30 cellular contexts compared by ENCODE assay signal in the genomic region with DNA sequence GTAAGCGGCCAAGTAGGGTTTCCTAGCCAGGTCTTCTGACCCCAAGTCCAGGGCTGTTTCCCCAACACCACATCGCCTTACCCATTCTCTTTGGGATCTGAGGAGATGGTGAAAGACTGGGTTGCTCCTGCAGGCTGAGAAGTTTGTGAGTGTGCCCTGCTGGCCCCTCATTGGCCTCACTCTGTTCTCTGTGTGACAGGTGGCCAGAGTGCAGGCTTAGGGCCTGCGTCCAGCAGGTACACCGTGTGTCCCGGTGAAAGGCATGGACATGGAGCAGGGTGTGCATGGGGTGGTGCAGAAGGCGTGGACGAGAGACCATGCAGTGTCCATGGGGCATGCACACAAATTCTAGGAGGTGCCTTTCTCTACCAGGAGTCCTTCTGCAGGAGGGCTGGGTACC.
"Had no signal": no experiment of that assay in that cellular context is flagged by ENCODE, and none has a peak within 500 bp of the region (broad histone marks: within the 10 kb centered on the region; RNA-seq: fewer than 3 reads in every experiment).

No MANE protein-coding gene starts in this region.

- H3K27ac ChIP-seq: left lung, lower lobe of right lung, neural progenitor cell, neutrophil, parathyroid adenoma, right atrium auricular region, right lobe of liver, stomach, testis, thyroid gland, transverse colon, upper lobe of right lung had no signal

- H3K9me3 ChIP-seq: left lung, lower lobe of right lung, neutrophil, right atrium auricular region, right lobe of liver, stomach, testis, thyroid gland, transverse colon, upper lobe of right lung had no signal

- H3K27me3 ChIP-seq: neural progenitor cell, neutrophil, right atrium auricular region, right lobe of liver, testis, thyroid gland, transverse colon, upper lobe of right lung had no signal

- FAIRE-seq: islet of Langerhans, kidney, urothelium cell line had no signal

- H3K79me2 ChIP-seq: parathyroid adenoma had no signal

- H2AFZ ChIP-seq: neural progenitor cell, parathyroid adenoma had no signal

- DNase-seq: hypothalamus; immature natural killer cell; kidney; left colon; left lung; lower lobe of right lung; mammary epithelial cell; mesenchymal stem cell; natural killer cell; nephron progenitor cell; occipital lobe; right lobe of liver; stimulated activated CD4-positive, alpha-beta T cell treated with anti-CD3 and anti-CD28 coated beads, Interleukin-1b, Interleukin-23, amount 100 ng/mL, for 48 hours; stimulated activated CD4-positive, alpha-beta T cell treated with anti-CD3 and anti-CD28 coated beads, Interleukin-2, amount 100 ng/mL, for 48 hours; stimulated activated CD4-positive, alpha-beta T cell treated with anti-CD3 and anti-CD28 coated beads, Interleukin-4, amount 100 ng/mL, for 4 hours; stimulated activated CD8-positive, alpha-beta memory T cell treated with anti-CD3 and anti-CD28 coated beads, Interleukin-4, amount 100 ng/mL, for 48 hours; stimulated activated naive B cell treated with anti-CD40 and anti-IgM and Interleukin-4, amounts not matched to agents 10 μg/mL and 1 μg/mL and 100 μg/mL, for 72 hours; stimulated activated naive CD8-positive, alpha-beta T cell treated with anti-CD3 and anti-CD28 coated beads, Interleukin-15, Interleukin-2, amounts not matched to agents 100 U/mL and 50 U/mL, for 24 hours; stomach; testis; thyroid gland; transverse colon; upper lobe of right lung had no signal

- H3K9ac ChIP-seq: neural progenitor cell, parathyroid adenoma had no signal

- H3K4me2 ChIP-seq: neural progenitor cell, smooth muscle cell had no signal

- H3K36me3 ChIP-seq: neural progenitor cell, right lobe of liver, thyroid gland, transverse colon, upper lobe of right lung had no signal

- H3K4me3 ChIP-seq: left lung, lower lobe of right lung, neural progenitor cell, right atrium auricular region, right lobe of liver, smooth muscle cell, stomach, testis, thyroid gland, transverse colon, upper lobe of right lung had no signal

- H3K4me1 ChIP-seq: left lung, lower lobe of right lung, neural progenitor cell, parathyroid adenoma, right atrium auricular region, right lobe of liver, stomach, testis, thyroid gland, transverse colon, upper lobe of right lung had no signal
